ENCODE assay signal across 8 cellular contexts in the genomic region with DNA sequence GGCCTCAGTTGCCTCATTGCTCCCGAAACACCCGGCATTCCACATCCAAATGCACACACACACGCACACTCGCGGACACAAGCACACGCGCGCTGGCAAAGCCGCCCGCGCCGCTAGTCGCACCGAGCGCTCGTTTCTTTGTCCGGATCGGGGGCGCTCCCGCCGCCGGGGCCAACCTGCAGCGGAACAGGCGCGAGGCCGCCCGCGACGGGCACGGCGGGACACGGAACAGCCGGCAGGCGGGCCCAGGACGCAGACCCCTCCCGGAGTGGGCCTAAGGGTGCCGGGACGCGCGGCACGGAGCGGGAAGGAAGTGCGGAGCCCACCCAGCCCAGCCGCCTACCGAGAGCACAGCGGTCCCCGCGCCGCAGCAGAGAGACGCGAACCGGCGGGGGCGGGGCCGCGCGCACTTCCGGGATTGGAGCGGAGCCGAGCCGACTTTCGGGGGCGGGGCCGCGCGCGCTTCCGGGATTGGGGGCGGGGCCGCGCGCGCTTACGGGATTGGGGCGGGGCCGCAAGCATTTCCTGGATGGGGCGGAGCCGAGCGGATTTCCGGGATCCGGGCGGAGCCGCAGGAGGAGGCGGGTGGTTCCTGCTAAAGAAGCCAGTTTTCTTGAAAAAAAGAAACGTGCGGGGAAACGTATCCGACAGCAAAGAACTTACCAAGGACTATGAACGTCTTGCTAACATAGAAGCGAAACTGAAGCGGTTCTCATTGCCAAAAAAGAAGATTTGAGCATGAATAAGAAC. TPM values are rescaled to one million over a fixed set of nuclear protein-coding genes. Genes with fewer than 3 reads are reported as not detected.
A peak's percentile ranks its signal among the peaks of the same experiment; 100 is the strongest.
DNase-seq lines count a peak whose midpoint lies in the region; ATAC-seq and TF ChIP-seq lines count a peak whose summit lies in the region.

TSS of gene CYBC1 (minus strand) at position 396 of the 750 bp plus-strand sequence. CDS start 1,498 bp downstream, outside the sequence.

- H3K4me1 Mint-ChIP-seq in activated T-cell treated with anti-CD3 and anti-CD28 coated beads, Interleukin-2, amount 50 U/mL, for 24 hours (ENCODE audit: low read depth) = peaks cover 47% of the 10 kb centered on the region

- TSS peak; percentile 84 for BruUV-seq in Panc1 (replicated peaks; lab: Mats Ljungman, UMichigan)

- H3K27ac ChIP-seq in Panc1 (ENCODE audit: low read length) = peak within 1 kb of the TSS; percentile 100

- DNase-seq in DMS 273 (lab: John Stamatoyannopoulos, UW; ENCODE audit: unreplicated experiment) = peak; percentile 97
- peak; percentile 87 for DNase-seq in KG1 (lab: John Stamatoyannopoulos, UW)
- DNase-seq in Panc1 (ENCODE audit: low read depth, low spot score) = no peak
- peak; percentile 97 for DNase-seq in activated T-cell treated with anti-CD3 and anti-CD28 coated beads, Interleukin-2, amount 50 U/mL, for 24 hours
- peak; percentile 93 to 97 for DNase-seq in erythroblast (lab: John Stamatoyannopoulos, UW)
- DNase-seq in stimulated activated CD8-positive, alpha-beta memory T cell treated with anti-CD3 and anti-CD28 coated beads, Interleukin-4, amount 100 ng/mL, for 4 hours (ENCODE audit: low read depth in 2 of 2, low spot score in 1 of 2) = peak; percentile 85 to 87

- TF ChIP-seq POLR2A in erythroblast (IDR thresholded peaks at IDR 0.05; ENCODE audit: low read length) = peak; percentile 77

- no peak for TF ChIP-seq CTCF in Panc1 (IDR thresholded peaks at IDR 0.05)

- H3K27me3 ChIP-seq in Panc1 (ENCODE audit: control insufficient read depth, insufficient read depth, low read length) = no peaks in the 10 kb centered on the region
- no peaks in the 10 kb centered on the region for H3K27me3 ChIP-seq in mucosa of stomach (ENCODE audit: control insufficient read depth, insufficient read depth, low read length)

- intact Hi-C loops in Panc1 (cut with micrococcal nuclease; ENCODE audit: unreplicated experiment) = no loop called here

- in situ Hi-C loops in Panc1 (cut with HindIII; ENCODE audit: low pct_unique_long_range_greater_than_20kb, low sequenced_read_pairs) = no loop called here

- CTCF ChIA-PET in Panc1 (lab: Charles Lee) = no interaction called here

- peak within 1 kb of the TSS; percentile 86 for H3K9ac ChIP-seq in mucosa of stomach (ENCODE audit: low read length)

- H3K27ac Mint-ChIP-seq in activated T-cell treated with anti-CD3 and anti-CD28 coated beads, Interleukin-2, amount 50 U/mL, for 24 hours = peak within 1 kb of the TSS; percentile 97

- peak within 1 kb of the TSS; percentile 90 for H3K4me3 Mint-ChIP-seq in activated T-cell treated with anti-CD3 and anti-CD28 coated beads, Interleukin-2, amount 50 U/mL, for 24 hours

- H3K9me3 Mint-ChIP-seq in activated T-cell treated with anti-CD3 and anti-CD28 coated beads, Interleukin-2, amount 50 U/mL, for 24 hours = no peaks in the 10 kb centered on the region

- H3K4me3 ChIP-seq in Panc1 (ENCODE audit: low read depth in 2 of 2, low read length in 2 of 2) (peak within 1 kb of the TSS; percentile 79 to 98), mucosa of stomach (ENCODE audit: low read length) (peak within 1 kb of the TSS; percentile 71)

- H3K36me3 ChIP-seq in Panc1 (ENCODE audit: control insufficient read depth, insufficient read depth, low read length) (no peaks in the 10 kb centered on the region; the same call in 1 of the 2 replicates), mucosa of stomach (ENCODE audit: control insufficient read depth, insufficient read depth, low read length) (no peaks in the 10 kb centered on the region)

- peaks cover 45% of the 10 kb centered on the region for H3K36me3 Mint-ChIP-seq in activated T-cell treated with anti-CD3 and anti-CD28 coated beads, Interleukin-2, amount 50 U/mL, for 24 hours (ENCODE audit: low read depth)

- POLR2A ChIA-PET in Panc1 (lab: Charles Lee) = no interaction called here

- no peaks in the 10 kb centered on the region for H3K9me3 ChIP-seq in Panc1 (ENCODE audit: control insufficient read depth, insufficient read depth, low read depth, low read length)
- no peaks in the 10 kb centered on the region for H3K9me3 ChIP-seq in mucosa of stomach (ENCODE audit: control insufficient read depth, low read length)

- ATAC-seq in GM21576 (IDR thresholded peaks at IDR 0.05; ENCODE audit: unreplicated experiment) (peak; percentile 60), Panc1 (peak; percentile 95)

- H3K4me1 ChIP-seq in Panc1 (ENCODE audit: control insufficient read depth, insufficient read depth, low read length) (peaks cover 18% of the 10 kb centered on the region), mucosa of stomach (ENCODE audit: control insufficient read depth, insufficient read depth, low read length) (peaks cover 14% of the 10 kb centered on the region)

- no peaks in the 10 kb centered on the region for H3K27me3 Mint-ChIP-seq in activated T-cell treated with anti-CD3 and anti-CD28 coated beads, Interleukin-2, amount 50 U/mL, for 24 hours

RNA-seq across cellular contexts. Expression of gene CYBC1, which starts in this region (rescaled TPM):
- total RNA-seq in Panc1 (2021; ENCODE audit: unreplicated experiment) = 174 TPM
- polyA plus RNA-seq in Panc1 (2012; ENCODE audit: insufficient read length) = 161 TPM
